1 cellular context compared by ENCODE assay signal in genomic region chr11:1673841-1674193, GRCh38.
TF ChIP-seq lines count a peak whose summit lies in the region.

No MANE protein-coding gene starts in this region.

TF ChIP-seq in HepG2, 621 proteins besides CTCF, POLR2A, EP300 and RAD21 (continued from another document and continues in another):
- TF ChIP-seq ZNF280B (CRISPR knock-in tag; IDR thresholded peaks at IDR 0.05; ENCODE audit: borderline replicate concordance): no peak
- no peak for TF ChIP-seq ZMAT5 (CRISPR knock-in tag; IDR thresholded peaks at IDR 0.05; ENCODE audit: borderline replicate concordance, low read depth)
- no peak for TF ChIP-seq NAIF1 (CRISPR knock-in tag; IDR thresholded peaks at IDR 0.05; ENCODE audit: borderline replicate concordance)
- TF ChIP-seq ZNF800 (CRISPR knock-in tag; IDR thresholded peaks at IDR 0.05): 0 out of 2 replicates have a peak, but pooled peaks have one; percentile 47
- TF ChIP-seq HDAC6 (IDR thresholded peaks at IDR 0.05; ENCODE audit: low read depth, low read length): no peak
- TF ChIP-seq MAZ (IDR thresholded peaks at IDR 0.05; ENCODE audit: borderline replicate concordance, low read depth, low read length): no peak
- no peak for TF ChIP-seq MAZ (CRISPR knock-in tag; IDR thresholded peaks at IDR 0.05; ENCODE audit: low read depth)
- no peak for TF ChIP-seq ZNF605 (CRISPR knock-in tag; IDR thresholded peaks at IDR 0.05)
- no peak for TF ChIP-seq ZBTB8A (CRISPR knock-in tag; IDR thresholded peaks at IDR 0.05; ENCODE audit: borderline replicate concordance, low read depth)
- TF ChIP-seq GABPA (IDR thresholded peaks at IDR 0.05; ENCODE audit: low read depth, low read length): no peak
- TF ChIP-seq GABPA (CRISPR knock-in tag; IDR thresholded peaks at IDR 0.05; ENCODE audit: low read depth): no peak
- TF ChIP-seq ZGPAT (CRISPR knock-in tag; IDR thresholded peaks at IDR 0.05): peak; percentile 72
- no peak for TF ChIP-seq ELF4 (CRISPR knock-in tag; IDR thresholded peaks at IDR 0.05; ENCODE audit: borderline replicate concordance)
- TF ChIP-seq SAP130 (CRISPR knock-in tag; IDR thresholded peaks at IDR 0.05; ENCODE audit: low read depth): peak; percentile 44
- no peak; the same call in 1 of the 2 replicates for TF ChIP-seq ARID3A (IDR thresholded peaks at IDR 0.05; ENCODE audit: low read depth, low read length)
- peak; percentile 96 for TF ChIP-seq NFIC (IDR thresholded peaks at IDR 0.05; ENCODE audit: low read length)
- TF ChIP-seq TEF (CRISPR knock-in tag; IDR thresholded peaks at IDR 0.05): no peak
- no peak for TF ChIP-seq REPIN1 (CRISPR knock-in tag; IDR thresholded peaks at IDR 0.05; ENCODE audit: borderline replicate concordance, low read depth)
- TF ChIP-seq MBNL3 (CRISPR knock-in tag; conservative IDR thresholded peaks at IDR 0.05): no peak
- TF ChIP-seq FOXA3 (CRISPR knock-in tag; IDR thresholded peaks at IDR 0.05): peak; percentile 84
- TF ChIP-seq TFDP1 (CRISPR knock-in tag; IDR thresholded peaks at IDR 0.05; ENCODE audit: borderline replicate concordance): no peak
- TF ChIP-seq MIER2 (CRISPR knock-in tag; IDR thresholded peaks at IDR 0.05): no peak
- TF ChIP-seq MLXIP (CRISPR knock-in tag; IDR thresholded peaks at IDR 0.05; ENCODE audit: borderline replicate concordance): no peak; the same call in 1 of the 2 replicates
- TF ChIP-seq LCORL (IDR thresholded peaks at IDR 0.05): peak; percentile 27; the same call in 1 of the 2 replicates
- TF ChIP-seq LCORL (CRISPR knock-in tag; IDR thresholded peaks at IDR 0.05): no peak
- peak; percentile 60; the same call in 1 of the 2 replicates for TF ChIP-seq RCOR2 (CRISPR knock-in tag; IDR thresholded peaks at IDR 0.05)
- TF ChIP-seq CBX1 (IDR thresholded peaks at IDR 0.05; ENCODE audit: low read depth): no peak
- TF ChIP-seq PCBP2 (optimal IDR thresholded peaks at IDR 0.05; ENCODE audit: low read depth, low read length, poor library complexity, severe bottlenecking): no peak
- peak; percentile 66; the same call in 1 of the 2 replicates for TF ChIP-seq AHDC1 (CRISPR knock-in tag; IDR thresholded peaks at IDR 0.05; ENCODE audit: borderline replicate concordance)
- no peak for TF ChIP-seq ZNF597 (CRISPR knock-in tag; IDR thresholded peaks at IDR 0.05)
- TF ChIP-seq SNAI1 (CRISPR knock-in tag; IDR thresholded peaks at IDR 0.05; ENCODE audit: borderline replicate concordance): no peak
- TF ChIP-seq PATZ1 (CRISPR knock-in tag; IDR thresholded peaks at IDR 0.05): peak; percentile 51
- TF ChIP-seq POLR2AphosphoS2 (IDR thresholded peaks at IDR 0.05; ENCODE audit: low read depth, low read length): no peak
- TF ChIP-seq ZNF207 (IDR thresholded peaks at IDR 0.05; ENCODE audit: borderline replicate concordance): no peak
- TF ChIP-seq ATF7 (IDR thresholded peaks at IDR 0.05): no peak
- no peak for TF ChIP-seq ATF7 (CRISPR knock-in tag; IDR thresholded peaks at IDR 0.05)
- TF ChIP-seq NR0B2 (CRISPR knock-in tag; IDR thresholded peaks at IDR 0.05): no peak
